1 cellular context compared by ENCODE assay signal in genomic region chr4:7907142-7907541, GRCh38.
TF ChIP-seq lines count a peak whose summit lies in the region.

No MANE protein-coding gene starts in this region.

TF ChIP-seq in WTC11, 78 proteins besides CTCF, POLR2A, EP300 and RAD21 (continued from another document):
- no peak for TF ChIP-seq ZNF425 (CRISPR knock-in tag; conservative IDR thresholded peaks at IDR 0.05)
- TF ChIP-seq ATF3 (CRISPR knock-in tag; conservative IDR thresholded peaks at IDR 0.05) = no peak
- TF ChIP-seq PRRX2 (CRISPR knock-in tag; IDR thresholded peaks at IDR 0.05) = no peak
- TF ChIP-seq JAZF1 (CRISPR knock-in tag; IDR thresholded peaks at IDR 0.05) = no peak
- no peak for TF ChIP-seq ZNF281 (CRISPR knock-in tag; IDR thresholded peaks at IDR 0.05)
- TF ChIP-seq NFATC4 (CRISPR knock-in tag; IDR thresholded peaks at IDR 0.05) = no peak
- no peak for TF ChIP-seq JUN (CRISPR knock-in tag; IDR thresholded peaks at IDR 0.05)
- TF ChIP-seq FOXP1 (CRISPR knock-in tag; IDR thresholded peaks at IDR 0.05; ENCODE audit: borderline replicate concordance) = no peak
- TF ChIP-seq ZNF512 (CRISPR knock-in tag; IDR thresholded peaks at IDR 0.05; ENCODE audit: borderline replicate concordance) = no peak
- TF ChIP-seq FOXJ3 (CRISPR knock-in tag; IDR thresholded peaks at IDR 0.05; ENCODE audit: borderline replicate concordance) = no peak
- TF ChIP-seq ZNF121 (CRISPR knock-in tag; IDR thresholded peaks at IDR 0.05) = no peak
- no peak for TF ChIP-seq KAT7 (CRISPR knock-in tag; IDR thresholded peaks at IDR 0.05; ENCODE audit: borderline replicate concordance)
- no peak for TF ChIP-seq RELA (CRISPR knock-in tag; IDR thresholded peaks at IDR 0.05; ENCODE audit: borderline replicate concordance)
- TF ChIP-seq IRF1 (CRISPR knock-in tag; IDR thresholded peaks at IDR 0.05) = no peak
